2 cellular contexts compared by ENCODE assay signal in the genomic region with DNA sequence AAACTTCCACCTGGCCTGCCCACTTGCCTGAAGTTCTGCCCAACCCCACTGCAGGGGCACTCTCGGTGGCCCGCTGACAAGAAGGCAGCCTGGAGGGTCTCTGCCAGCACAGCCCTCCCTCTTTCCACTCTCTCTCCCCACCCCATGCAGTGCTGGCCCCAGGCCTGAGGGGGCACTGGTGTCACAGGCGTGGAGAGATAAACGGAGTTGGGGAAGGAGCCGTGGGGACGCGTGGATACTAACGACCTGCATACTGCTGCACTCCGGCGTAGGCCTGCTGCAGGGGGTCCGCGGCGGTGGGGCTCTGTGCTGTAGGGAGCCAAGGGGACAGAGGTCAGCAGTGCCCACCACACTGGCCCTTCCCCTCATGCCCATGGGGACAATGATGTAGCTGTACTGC.
TF ChIP-seq lines count a peak whose summit lies in the region.

No MANE protein-coding gene starts in this region.

TF ChIP-seq in Ishikawa, 13 proteins besides CTCF, POLR2A, EP300 and RAD21 (continued from another document):
- TF ChIP-seq, protein P1, sequence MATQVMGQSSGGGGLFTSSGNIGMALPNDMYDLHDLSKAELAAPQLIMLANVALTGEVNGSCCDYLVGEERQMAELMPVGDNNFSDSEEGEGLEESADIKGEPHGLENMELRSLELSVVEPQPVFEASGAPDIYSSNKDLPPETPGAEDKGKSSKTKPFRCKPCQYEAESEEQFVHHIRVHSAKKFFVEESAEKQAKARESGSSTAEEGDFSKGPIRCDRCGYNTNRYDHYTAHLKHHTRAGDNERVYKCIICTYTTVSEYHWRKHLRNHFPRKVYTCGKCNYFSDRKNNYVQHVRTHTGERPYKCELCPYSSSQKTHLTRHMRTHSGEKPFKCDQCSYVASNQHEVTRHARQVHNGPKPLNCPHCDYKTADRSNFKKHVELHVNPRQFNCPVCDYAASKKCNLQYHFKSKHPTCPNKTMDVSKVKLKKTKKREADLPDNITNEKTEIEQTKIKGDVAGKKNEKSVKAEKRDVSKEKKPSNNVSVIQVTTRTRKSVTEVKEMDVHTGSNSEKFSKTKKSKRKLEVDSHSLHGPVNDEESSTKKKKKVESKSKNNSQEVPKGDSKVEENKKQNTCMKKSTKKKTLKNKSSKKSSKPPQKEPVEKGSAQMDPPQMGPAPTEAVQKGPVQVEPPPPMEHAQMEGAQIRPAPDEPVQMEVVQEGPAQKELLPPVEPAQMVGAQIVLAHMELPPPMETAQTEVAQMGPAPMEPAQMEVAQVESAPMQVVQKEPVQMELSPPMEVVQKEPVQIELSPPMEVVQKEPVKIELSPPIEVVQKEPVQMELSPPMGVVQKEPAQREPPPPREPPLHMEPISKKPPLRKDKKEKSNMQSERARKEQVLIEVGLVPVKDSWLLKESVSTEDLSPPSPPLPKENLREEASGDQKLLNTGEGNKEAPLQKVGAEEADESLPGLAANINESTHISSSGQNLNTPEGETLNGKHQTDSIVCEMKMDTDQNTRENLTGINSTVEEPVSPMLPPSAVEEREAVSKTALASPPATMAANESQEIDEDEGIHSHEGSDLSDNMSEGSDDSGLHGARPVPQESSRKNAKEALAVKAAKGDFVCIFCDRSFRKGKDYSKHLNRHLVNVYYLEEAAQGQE (IDR thresholded peaks at IDR 0.05; ENCODE audit: low read depth), result no peak
- TF ChIP-seq, protein P2, sequence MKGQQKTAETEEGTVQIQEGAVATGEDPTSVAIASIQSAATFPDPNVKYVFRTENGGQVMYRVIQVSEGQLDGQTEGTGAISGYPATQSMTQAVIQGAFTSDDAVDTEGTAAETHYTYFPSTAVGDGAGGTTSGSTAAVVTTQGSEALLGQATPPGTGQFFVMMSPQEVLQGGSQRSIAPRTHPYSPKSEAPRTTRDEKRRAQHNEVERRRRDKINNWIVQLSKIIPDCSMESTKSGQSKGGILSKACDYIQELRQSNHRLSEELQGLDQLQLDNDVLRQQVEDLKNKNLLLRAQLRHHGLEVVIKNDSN (IDR thresholded peaks at IDR 0.05), result no peak
- TF ChIP-seq NFIC (IDR thresholded peaks at IDR 0.05) (no peak), TCF12 (IDR thresholded peaks at IDR 0.05; ENCODE audit: low read depth) (no peak), ZBTB7A (IDR thresholded peaks at IDR 0.05; ENCODE audit: low read depth) (no peak), YY1 (IDR thresholded peaks at IDR 0.05; ENCODE audit: low read depth) (no peak), EGR1 (IDR thresholded peaks at IDR 0.05) (no peak), CREB1 (IDR thresholded peaks at IDR 0.05; ENCODE audit: low read depth) (no peak), FOXM1 (IDR thresholded peaks at IDR 0.05; ENCODE audit: borderline replicate concordance, low read depth) (no peak)
- TF ChIP-seq, protein P3, sequence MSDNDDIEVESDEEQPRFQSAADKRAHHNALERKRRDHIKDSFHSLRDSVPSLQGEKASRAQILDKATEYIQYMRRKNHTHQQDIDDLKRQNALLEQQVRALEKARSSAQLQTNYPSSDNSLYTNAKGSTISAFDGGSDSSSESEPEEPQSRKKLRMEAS (IDR thresholded peaks at IDR 0.05), result no peak

TF ChIP-seq in K562, 482 proteins besides CTCF, POLR2A, EP300 and RAD21 (continued from another document):
- TF ChIP-seq, protein P4, sequence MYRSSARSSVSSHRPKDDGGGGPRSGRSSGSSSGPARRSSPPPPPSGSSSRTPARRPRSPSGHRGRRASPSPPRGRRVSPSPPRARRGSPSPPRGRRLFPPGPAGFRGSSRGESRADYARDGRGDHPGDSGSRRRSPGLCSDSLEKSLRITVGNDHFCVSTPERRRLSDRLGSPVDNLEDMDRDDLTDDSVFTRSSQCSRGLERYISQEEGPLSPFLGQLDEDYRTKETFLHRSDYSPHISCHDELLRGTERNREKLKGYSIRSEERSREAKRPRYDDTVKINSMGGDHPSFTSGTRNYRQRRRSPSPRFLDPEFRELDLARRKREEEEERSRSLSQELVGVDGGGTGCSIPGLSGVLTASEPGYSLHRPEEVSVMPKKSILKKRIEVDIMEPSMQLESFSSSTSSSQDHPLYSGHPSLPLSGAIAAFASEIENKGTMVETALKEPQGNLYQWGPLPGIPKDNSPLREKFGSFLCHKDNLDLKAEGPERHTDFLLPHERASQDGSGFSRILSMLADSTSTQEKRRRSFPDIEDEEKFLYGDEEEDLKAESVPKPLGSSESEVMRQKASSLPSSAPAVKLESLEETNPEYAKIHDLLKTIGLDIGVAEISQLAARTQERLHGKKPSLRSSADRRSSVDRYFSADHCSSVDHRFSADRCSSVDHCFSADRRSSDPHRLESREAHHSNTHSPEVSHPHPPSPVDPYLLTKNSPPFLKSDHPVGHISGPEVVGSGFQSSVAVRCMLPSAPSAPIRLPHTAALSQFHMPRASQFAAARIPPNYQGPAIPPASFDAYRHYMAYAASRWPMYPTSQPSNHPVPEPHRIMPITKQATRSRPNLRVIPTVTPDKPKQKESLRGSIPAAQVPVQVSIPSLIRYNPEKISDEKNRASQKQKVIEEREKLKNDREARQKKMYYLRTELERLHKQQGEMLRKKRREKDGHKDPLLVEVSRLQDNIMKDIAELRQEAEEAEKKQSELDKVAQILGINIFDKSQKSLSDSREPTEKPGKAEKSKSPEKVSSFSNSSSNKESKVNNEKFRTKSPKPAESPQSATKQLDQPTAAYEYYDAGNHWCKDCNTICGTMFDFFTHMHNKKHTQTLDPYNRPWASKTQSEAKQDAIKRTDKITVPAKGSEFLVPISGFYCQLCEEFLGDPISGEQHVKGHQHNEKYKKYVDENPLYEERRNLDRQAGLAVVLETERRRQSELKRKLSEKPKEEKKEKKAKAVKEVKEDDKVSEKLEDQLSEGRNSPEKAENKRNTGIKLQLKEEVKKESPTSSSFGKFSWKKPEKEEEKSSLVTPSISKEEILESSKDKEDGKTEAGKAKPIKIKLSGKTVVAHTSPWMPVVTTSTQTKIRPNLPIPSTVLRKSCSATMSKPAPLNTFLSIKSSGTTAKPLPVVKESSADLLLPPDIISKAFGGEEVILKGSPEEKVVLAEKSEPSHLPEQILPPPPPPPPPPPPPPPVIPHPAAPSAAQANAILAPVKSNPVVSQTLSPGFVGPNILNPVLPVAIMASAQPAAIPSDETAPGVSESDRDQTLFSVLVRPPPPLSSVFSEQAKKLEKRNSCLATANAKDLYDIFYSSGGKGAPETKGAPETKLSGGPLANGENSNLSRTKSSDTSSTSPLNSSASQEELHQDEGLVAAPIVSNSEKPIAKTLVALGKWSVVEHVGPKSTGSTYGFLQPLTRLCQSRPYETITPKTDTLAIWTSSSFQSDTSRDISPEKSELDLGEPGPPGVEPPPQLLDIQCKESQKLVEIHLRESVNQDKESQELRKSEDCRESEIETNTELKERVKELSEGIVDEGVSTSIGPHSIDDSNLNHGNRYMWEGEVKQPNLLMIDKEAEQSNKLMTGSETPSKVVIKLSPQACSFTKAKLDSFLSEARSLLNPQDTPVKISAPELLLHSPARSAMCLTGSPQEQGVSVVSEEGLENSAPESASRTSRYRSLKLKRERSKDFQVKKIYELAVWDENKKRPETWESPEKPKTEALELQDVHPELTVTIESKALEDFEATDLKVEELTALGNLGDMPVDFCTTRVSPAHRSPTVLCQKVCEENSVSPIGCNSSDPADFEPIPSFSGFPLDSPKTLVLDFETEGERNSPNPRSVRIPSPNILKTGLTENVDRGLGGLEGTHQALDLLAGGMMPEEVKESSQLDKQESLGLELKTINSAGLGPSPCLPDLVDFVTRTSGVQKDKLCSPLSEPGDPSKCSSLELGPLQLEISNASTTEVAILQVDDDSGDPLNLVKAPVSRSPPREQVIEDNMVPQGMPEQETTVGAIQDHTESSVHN (IDR thresholded peaks at IDR 0.05; ENCODE audit: borderline replicate concordance in 1 of 2, low read depth in 1 of 2), result no peak
- TF ChIP-seq ZNF316 (IDR thresholded peaks at IDR 0.05), result no peak
- TF ChIP-seq, protein P5, sequence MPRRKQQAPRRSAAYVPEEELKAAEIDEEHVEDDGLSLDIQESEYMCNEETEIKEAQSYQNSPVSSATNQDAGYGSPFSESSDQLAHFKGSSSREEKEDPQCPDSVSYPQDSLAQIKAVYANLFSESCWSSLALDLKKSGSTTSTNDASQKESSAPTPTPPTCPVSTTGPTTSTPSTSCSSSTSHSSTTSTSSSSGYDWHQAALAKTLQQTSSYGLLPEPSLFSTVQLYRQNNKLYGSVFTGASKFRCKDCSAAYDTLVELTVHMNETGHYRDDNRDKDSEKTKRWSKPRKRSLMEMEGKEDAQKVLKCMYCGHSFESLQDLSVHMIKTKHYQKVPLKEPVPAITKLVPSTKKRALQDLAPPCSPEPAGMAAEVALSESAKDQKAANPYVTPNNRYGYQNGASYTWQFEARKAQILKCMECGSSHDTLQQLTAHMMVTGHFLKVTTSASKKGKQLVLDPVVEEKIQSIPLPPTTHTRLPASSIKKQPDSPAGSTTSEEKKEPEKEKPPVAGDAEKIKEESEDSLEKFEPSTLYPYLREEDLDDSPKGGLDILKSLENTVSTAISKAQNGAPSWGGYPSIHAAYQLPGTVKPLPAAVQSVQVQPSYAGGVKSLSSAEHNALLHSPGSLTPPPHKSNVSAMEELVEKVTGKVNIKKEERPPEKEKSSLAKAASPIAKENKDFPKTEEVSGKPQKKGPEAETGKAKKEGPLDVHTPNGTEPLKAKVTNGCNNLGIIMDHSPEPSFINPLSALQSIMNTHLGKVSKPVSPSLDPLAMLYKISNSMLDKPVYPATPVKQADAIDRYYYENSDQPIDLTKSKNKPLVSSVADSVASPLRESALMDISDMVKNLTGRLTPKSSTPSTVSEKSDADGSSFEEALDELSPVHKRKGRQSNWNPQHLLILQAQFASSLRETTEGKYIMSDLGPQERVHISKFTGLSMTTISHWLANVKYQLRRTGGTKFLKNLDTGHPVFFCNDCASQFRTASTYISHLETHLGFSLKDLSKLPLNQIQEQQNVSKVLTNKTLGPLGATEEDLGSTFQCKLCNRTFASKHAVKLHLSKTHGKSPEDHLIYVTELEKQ (CRISPR knock-in tag; IDR thresholded peaks at IDR 0.05), result no peak
- TF ChIP-seq MCM3 (IDR thresholded peaks at IDR 0.05), result no peak
- TF ChIP-seq SUPT5H (IDR thresholded peaks at IDR 0.05), result no peak
- TF ChIP-seq, protein P6, sequence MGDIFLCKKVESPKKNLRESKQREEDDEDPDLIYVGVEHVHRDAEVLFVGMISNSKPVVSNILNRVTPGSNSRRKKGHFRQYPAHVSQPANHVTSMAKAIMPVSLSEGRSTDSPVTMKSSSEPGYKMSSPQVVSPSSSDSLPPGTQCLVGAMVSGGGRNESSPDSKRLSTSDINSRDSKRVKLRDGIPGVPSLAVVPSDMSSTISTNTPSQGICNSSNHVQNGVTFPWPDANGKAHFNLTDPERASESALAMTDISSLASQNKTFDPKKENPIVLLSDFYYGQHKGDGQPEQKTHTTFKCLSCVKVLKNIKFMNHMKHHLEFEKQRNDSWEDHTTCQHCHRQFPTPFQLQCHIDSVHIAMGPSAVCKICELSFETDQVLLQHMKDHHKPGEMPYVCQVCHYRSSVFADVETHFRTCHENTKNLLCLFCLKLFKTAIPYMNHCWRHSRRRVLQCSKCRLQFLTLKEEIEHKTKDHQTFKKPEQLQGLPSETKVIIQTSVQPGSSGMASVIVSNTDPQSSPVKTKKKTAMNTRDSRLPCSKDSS (IDR thresholded peaks at IDR 0.05; ENCODE audit: low read depth, partially characterized antibody), result no peak
- TF ChIP-seq, protein P7, sequence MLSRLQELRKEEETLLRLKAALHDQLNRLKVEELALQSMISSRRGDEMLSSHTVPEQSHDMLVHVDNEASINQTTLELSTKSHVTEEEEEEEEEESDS (CRISPR knock-in tag; IDR thresholded peaks at IDR 0.05), result no peak
- TF ChIP-seq ZNF785 (CRISPR knock-in tag; IDR thresholded peaks at IDR 0.05), result no peak
- TF ChIP-seq, protein P8, sequence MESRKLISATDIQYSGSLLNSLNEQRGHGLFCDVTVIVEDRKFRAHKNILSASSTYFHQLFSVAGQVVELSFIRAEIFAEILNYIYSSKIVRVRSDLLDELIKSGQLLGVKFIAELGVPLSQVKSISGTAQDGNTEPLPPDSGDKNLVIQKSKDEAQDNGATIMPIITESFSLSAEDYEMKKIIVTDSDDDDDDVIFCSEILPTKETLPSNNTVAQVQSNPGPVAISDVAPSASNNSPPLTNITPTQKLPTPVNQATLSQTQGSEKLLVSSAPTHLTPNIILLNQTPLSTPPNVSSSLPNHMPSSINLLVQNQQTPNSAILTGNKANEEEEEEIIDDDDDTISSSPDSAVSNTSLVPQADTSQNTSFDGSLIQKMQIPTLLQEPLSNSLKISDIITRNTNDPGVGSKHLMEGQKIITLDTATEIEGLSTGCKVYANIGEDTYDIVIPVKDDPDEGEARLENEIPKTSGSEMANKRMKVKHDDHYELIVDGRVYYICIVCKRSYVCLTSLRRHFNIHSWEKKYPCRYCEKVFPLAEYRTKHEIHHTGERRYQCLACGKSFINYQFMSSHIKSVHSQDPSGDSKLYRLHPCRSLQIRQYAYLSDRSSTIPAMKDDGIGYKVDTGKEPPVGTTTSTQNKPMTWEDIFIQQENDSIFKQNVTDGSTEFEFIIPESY (CRISPR knock-in tag; IDR thresholded peaks at IDR 0.05), result no peak
- TF ChIP-seq FOXA1 (IDR thresholded peaks at IDR 0.05; ENCODE audit: borderline replicate concordance), result no peak
